24 cellular contexts compared by ENCODE assay signal in the genomic region with DNA sequence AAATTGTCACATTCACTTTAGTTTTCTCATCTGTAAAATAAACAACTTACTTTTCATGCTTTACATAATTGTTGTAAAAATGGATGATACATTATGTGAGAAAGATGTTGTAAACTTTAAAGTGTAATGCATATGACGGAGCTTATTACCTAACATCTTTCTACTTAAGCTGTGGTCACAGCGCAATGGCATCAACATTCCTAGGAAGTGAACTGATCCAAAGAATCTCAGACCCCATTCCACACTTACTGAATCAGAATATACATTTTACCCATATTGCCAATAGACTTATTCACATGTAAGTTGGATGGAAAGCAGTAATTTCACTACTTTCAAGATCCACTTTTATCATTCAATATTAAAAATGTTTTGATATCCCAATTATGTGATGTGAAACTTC.
"Had no signal": no experiment of that assay in that cellular context is flagged by ENCODE, and none has a peak within 500 bp of the region (broad histone marks: within the 10 kb centered on the region; RNA-seq: fewer than 3 reads in every experiment).

No MANE protein-coding gene starts in this region.

- H3K4me3 ChIP-seq: body of pancreas, cardiac muscle cell, transverse colon, uterus had no signal

- DNase-seq: activated CD4-positive, alpha-beta T cell treated with anti-CD3 and anti-CD28 coated beads for 4 hours; activated CD4-positive, alpha-beta T cell treated with anti-CD3 and anti-CD28 coated beads, Interleukin-2, amount 50 U/mL, for 48 hours; activated CD4-positive, CD25-positive, alpha-beta regulatory T cell; activated CD8-positive, alpha-beta memory T cell treated with anti-CD3 and anti-CD28 coated beads, Interleukin-2, amount 50 U/mL, for 48 hours; activated naive CD4-positive, alpha-beta T cell; activated naive CD8-positive, alpha-beta T cell treated with anti-CD3 and anti-CD28 coated beads for 36 hours; activated T-cell treated with anti-CD3 and anti-CD28 coated beads, Interleukin-2, amount 50 U/mL, for 4 hours; body of pancreas; effector CD8-positive, alpha-beta T cell; erythroblast; head of caudate nucleus; hypothalamus; left ventricle myocardium superior; nucleus accumbens; stimulated activated CD4-positive, alpha-beta T cell treated with anti-CD3 and anti-CD28 coated beads, Interleukin-2, amount 100 ng/mL, for 48 hours; stimulated activated CD8-positive, alpha-beta memory T cell treated with anti-CD3 and anti-CD28 coated beads, Interleukin-4, amount 100 ng/mL, for 48 hours; stimulated activated naive B cell treated with anti-CD40 and anti-IgM and Interleukin-4, amounts not matched to agents 10 μg/mL and 1 μg/mL and 100 μg/mL, for 72 hours; T-helper 17 cell; transverse colon; uterus had no signal

- H3K27ac Mint-ChIP-seq: activated naive CD8-positive, alpha-beta T cell treated with anti-CD3 and anti-CD28 coated beads for 36 hours; activated T-helper 2 cell treated with anti-CD3 and anti-CD28 coated beads, Interferon-gamma antibody, Interleukin-2, Interleukin-4, amounts not matched to agents 10 μg/mL and 5 μg/mL and 100 μg/mL, durations not matched to agents 14 hours and 24 hours and 36 hours; nephron; stimulated activated naive B cell treated with anti-CD40 and anti-IgM and Interleukin-4, amounts not matched to agents 10 μg/mL and 1 μg/mL and 100 μg/mL, for 72 hours; T-helper 17 cell had no signal

- H3K4me1 Mint-ChIP-seq: activated naive CD8-positive, alpha-beta T cell treated with anti-CD3 and anti-CD28 coated beads for 36 hours; nephron; stimulated activated naive B cell treated with anti-CD40 and anti-IgM and Interleukin-4, amounts not matched to agents 10 μg/mL and 1 μg/mL and 100 μg/mL, for 72 hours; T-helper 17 cell had no signal

- H3K36me3 ChIP-seq: cardiac muscle cell, transverse colon, uterus had no signal

- H3K9me3 Mint-ChIP-seq: activated T-helper 2 cell treated with anti-CD3 and anti-CD28 coated beads, Interferon-gamma antibody, Interleukin-2, Interleukin-4, amounts not matched to agents 10 μg/mL and 5 μg/mL and 100 μg/mL, durations not matched to agents 14 hours and 24 hours and 36 hours; nephron had no signal

- H3K4me1 ChIP-seq: body of pancreas, transverse colon, uterus had no signal

- H3K27me3 Mint-ChIP-seq: activated naive CD8-positive, alpha-beta T cell treated with anti-CD3 and anti-CD28 coated beads for 36 hours; stimulated activated naive B cell treated with anti-CD40 and anti-IgM and Interleukin-4, amounts not matched to agents 10 μg/mL and 1 μg/mL and 100 μg/mL, for 72 hours; T-helper 17 cell had no signal

- H3K9me3 ChIP-seq: body of pancreas, transverse colon, uterus had no signal

- ATAC-seq: activated T-cell treated with anti-CD3 and anti-CD28 coated beads, Interleukin-2, amount 50 U/mL, for 4 hours; body of pancreas; left ventricle myocardium superior; sciatic nerve; stimulated activated naive B cell treated with anti-CD40 and anti-IgM and Interleukin-4, amounts not matched to agents 10 μg/mL and 1 μg/mL and 100 μg/mL, for 72 hours; T-helper 17 cell had no signal

- H3K36me3 Mint-ChIP-seq: activated naive CD8-positive, alpha-beta T cell treated with anti-CD3 and anti-CD28 coated beads for 36 hours; stimulated activated naive B cell treated with anti-CD40 and anti-IgM and Interleukin-4, amounts not matched to agents 10 μg/mL and 1 μg/mL and 100 μg/mL, for 72 hours had no signal

- H3K4me3 Mint-ChIP-seq: activated naive CD8-positive, alpha-beta T cell treated with anti-CD3 and anti-CD28 coated beads for 36 hours; activated T-cell treated with anti-CD3 and anti-CD28 coated beads, Interleukin-2, amount 50 U/mL, for 4 hours; nephron; stimulated activated naive B cell treated with anti-CD40 and anti-IgM and Interleukin-4, amounts not matched to agents 10 μg/mL and 1 μg/mL and 100 μg/mL, for 72 hours; T-helper 17 cell had no signal

- H3K27ac ChIP-seq: body of pancreas, cardiac muscle cell, transverse colon, uterus had no signal

- H3K27me3 ChIP-seq: body of pancreas, cardiac muscle cell, transverse colon, uterus had no signal
